In the genomic region with DNA sequence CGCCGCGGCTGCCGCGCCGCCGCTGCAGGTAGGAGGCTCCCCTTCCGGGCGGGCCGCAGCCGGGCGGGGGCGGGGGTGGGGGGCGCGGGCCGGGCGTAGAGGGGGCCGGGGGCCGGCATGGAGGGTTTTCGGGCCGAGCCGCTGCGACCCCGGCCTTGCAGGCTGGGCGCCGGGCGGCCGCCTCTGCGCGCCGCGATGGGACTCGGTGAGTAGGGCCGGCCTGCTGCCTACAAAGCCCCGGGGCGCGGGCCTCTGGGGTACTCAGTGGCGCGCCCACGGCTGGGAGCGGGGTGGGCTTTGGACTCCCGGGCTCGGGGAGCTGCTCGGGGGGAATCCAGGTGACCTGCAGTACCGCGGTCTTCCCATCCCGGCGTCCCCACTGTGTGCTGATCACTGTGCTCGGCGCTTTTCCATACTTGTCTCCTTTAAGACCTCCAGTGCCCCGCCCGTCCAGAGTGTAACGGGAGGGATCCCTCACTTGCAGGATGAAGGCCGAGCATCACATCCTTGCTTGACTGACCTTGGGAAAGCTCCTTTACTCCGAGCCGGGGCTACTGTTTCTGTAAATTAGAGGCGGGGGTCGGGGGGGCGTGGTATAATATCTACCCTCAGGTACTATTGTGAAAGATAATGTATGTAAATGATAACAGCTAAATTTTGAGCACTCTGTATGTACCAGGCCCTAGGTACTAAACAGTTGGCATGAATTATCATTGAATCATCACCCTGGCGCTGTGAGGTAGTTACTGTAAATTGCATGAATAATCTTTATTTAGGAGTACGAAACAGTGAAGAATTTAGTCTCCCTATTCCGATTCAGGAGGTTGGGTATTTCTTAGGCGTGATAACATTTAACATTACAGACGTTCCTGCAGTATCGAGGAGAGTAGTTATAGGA, we compare ENCODE assay signal across 1 cellular context.
TF ChIP-seq lines count a peak whose summit lies in the region.

No MANE protein-coding gene starts in this region.

TF ChIP-seq in GM12878, 131 proteins besides CTCF, POLR2A, EP300 and RAD21 (continued from another document):
- TF ChIP-seq FOS (IDR thresholded peaks at IDR 0.05; ENCODE audit: borderline replicate concordance, extremely low read depth, insufficient read length): no peak
- peak; percentile 41 for TF ChIP-seq DPF2 (IDR thresholded peaks at IDR 0.05)
- TF ChIP-seq MTA3 (IDR thresholded peaks at IDR 0.05; ENCODE audit: borderline replicate concordance, low read length): 0 out of 2 replicates have a peak, but pooled peaks have one; percentile 2
- TF ChIP-seq, protein P1, sequence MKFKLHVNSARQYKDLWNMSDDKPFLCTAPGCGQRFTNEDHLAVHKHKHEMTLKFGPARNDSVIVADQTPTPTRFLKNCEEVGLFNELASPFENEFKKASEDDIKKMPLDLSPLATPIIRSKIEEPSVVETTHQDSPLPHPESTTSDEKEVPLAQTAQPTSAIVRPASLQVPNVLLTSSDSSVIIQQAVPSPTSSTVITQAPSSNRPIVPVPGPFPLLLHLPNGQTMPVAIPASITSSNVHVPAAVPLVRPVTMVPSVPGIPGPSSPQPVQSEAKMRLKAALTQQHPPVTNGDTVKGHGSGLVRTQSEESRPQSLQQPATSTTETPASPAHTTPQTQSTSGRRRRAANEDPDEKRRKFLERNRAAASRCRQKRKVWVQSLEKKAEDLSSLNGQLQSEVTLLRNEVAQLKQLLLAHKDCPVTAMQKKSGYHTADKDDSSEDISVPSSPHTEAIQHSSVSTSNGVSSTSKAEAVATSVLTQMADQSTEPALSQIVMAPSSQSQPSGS (IDR thresholded peaks at IDR 0.05; ENCODE audit: low read length): no peak
- peak; percentile 34; the same call in 1 of the 2 replicates for TF ChIP-seq GATAD2B (conservative IDR thresholded peaks at IDR 0.05; ENCODE audit: low read depth)
- no peak for TF ChIP-seq MXI1 (IDR thresholded peaks at IDR 0.05; ENCODE audit: low read depth, low read length)
- no peak for TF ChIP-seq ATF7 (IDR thresholded peaks at IDR 0.05; ENCODE audit: low read depth)
- peak; percentile 9; the same call in 1 of the 2 replicates for TF ChIP-seq IKZF1 (conservative IDR thresholded peaks at IDR 0.05)
- TF ChIP-seq ZNF217 (IDR thresholded peaks at IDR 0.05): no peak
